14 cellular contexts compared by ENCODE assay signal in the genomic region with DNA sequence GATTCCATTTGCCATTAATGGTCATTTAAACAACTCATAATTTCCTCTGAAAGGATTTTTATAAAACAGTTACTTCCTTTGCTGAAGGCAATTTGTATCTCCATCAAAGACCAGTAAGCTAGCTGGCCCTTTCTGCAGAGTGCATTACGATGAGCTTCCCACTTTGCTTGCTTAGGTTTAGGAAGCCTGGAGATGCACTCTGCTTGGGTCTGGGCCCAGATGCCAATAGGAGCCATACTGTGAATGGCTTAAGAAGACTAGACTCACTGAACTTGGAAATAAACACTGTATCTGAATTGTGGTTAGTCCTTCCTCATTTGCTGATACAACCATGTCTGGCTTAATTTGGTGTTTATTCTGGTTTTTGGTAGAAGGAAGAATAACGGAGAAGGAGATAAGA. TPM values are rescaled to one million over a fixed set of nuclear protein-coding genes. Genes with fewer than 3 reads are reported as not detected.
DNase-seq lines count a peak whose midpoint lies in the region; ATAC-seq and TF ChIP-seq lines count a peak whose summit lies in the region.
"Had no signal": no experiment of that assay in that cellular context is flagged by ENCODE, and none has a peak within 500 bp of the region (broad histone marks: within the 10 kb centered on the region; RNA-seq: fewer than 3 reads in every experiment).

No MANE protein-coding gene starts in this region.

- peaks cover 12% of the 10 kb centered on the region for H3K36me3 ChIP-seq in effector memory CD4-positive, alpha-beta T cell (ENCODE audit: control insufficient read depth, insufficient read depth, low read length)
- H3K36me3 ChIP-seq in thyroid gland (no peaks in the 10 kb centered on the region), tibial artery (peaks cover 0 to 51% (median 21%) of the 10 kb centered on the region in 3 donors), testis (ENCODE audit: low read depth, missing control alignments) (no peaks in the 10 kb centered on the region)

- intact Hi-C loops in thyroid gland (cut with DNase I), result no loop called here
- intact Hi-C loops in tibial artery (cut with DNase I; ENCODE audit: low total_unique reads), result loop anchor here (5.0 kb wide), 1 partner anchor 559 kb away; no protein-coding TSS in a partner anchor
- intact Hi-C loops in testis (cut with DNase I; ENCODE audit: low total_unique reads), result no loop called here

- H3K36me3 Mint-ChIP-seq in activated naive CD4-positive, alpha-beta T cell treated with anti-CD3 and anti-CD28 coated beads, Interleukin-2, amount 50 U/mL, for 24 hours, result peaks cover 42% of the 10 kb centered on the region
- peaks cover 23% of the 10 kb centered on the region for H3K36me3 Mint-ChIP-seq in T-helper 17 cell (ENCODE audit: low read depth)

- no peaks in the 10 kb centered on the region for H3K9me3 ChIP-seq in T-helper 17 cell (ENCODE audit: control insufficient read depth, low read length, poor library complexity, severe bottlenecking)
- H3K9me3 ChIP-seq in effector memory CD4-positive, alpha-beta T cell (ENCODE audit: control insufficient read depth, low read length), result no peaks in the 10 kb centered on the region
- H3K9me3 ChIP-seq in thyroid gland, result no peaks in the 10 kb centered on the region
- no peaks in the 10 kb centered on the region for H3K9me3 ChIP-seq in tibial artery
- H3K9me3 ChIP-seq in testis, result no peaks in the 10 kb centered on the region
- H3K9me3 ChIP-seq: SK-N-SH had no signal

- H3K27ac Mint-ChIP-seq in activated naive CD4-positive, alpha-beta T cell treated with anti-CD3 and anti-CD28 coated beads, Interleukin-2, amount 50 U/mL, for 24 hours, result peak overlapping the region; percentile 97
- H3K27ac Mint-ChIP-seq in T-helper 17 cell, result peak overlapping the region; percentile 98

- TF ChIP-seq CTCF in thyroid gland (IDR thresholded peaks at IDR 0.05), result no peak
- TF ChIP-seq CTCF in tibial artery (IDR thresholded peaks at IDR 0.05), result no peak
- TF ChIP-seq CTCF in testis (IDR thresholded peaks at IDR 0.05), result no peak

- no peaks in the 10 kb centered on the region for H3K27me3 ChIP-seq in effector memory CD4-positive, alpha-beta T cell (replicated peaks; ENCODE audit: control insufficient read depth, insufficient read depth, low read length, poor library complexity, severe bottlenecking)
- H3K27me3 ChIP-seq in thyroid gland (no peaks in the 10 kb centered on the region), tibial artery (no peaks in the 10 kb centered on the region), testis (no peaks in the 10 kb centered on the region)

- WGBS in thyroid gland, 2 donors, result 59 to 65% methylated on average over 2 of the region's 2 CpGs
- WGBS in testis, 2 donors, result 59 to 79% methylated on average over 2 of the region's 2 CpGs

- peak overlapping the region; percentile 18 for H3K4me3 ChIP-seq in effector memory CD4-positive, alpha-beta T cell (ENCODE audit: insufficient read depth, low read depth, low read length, poor library complexity, severe bottlenecking)
- H3K4me3 ChIP-seq in thyroid gland (replicated peaks in 1 of 3) (no peak overlapping the region), tibial artery (no peak overlapping the region), testis (no peak overlapping the region)
- H3K4me3 ChIP-seq: GM23248 had no signal

- H3K27ac ChIP-seq in effector memory CD4-positive, alpha-beta T cell (ENCODE audit: insufficient read depth, low read length, poor library complexity, severe bottlenecking), result peak overlapping the region; percentile 62
- peak overlapping the region; percentile 4 to 91 (median 79) for H3K27ac ChIP-seq in thyroid gland
- H3K27ac ChIP-seq in tibial artery, result no peak overlapping the region
- no peak overlapping the region for H3K27ac ChIP-seq in testis
- H3K27ac ChIP-seq: GM23248 had no signal

- peaks cover 98% of the 10 kb centered on the region for H3K4me1 Mint-ChIP-seq in activated naive CD4-positive, alpha-beta T cell treated with anti-CD3 and anti-CD28 coated beads, Interleukin-2, amount 50 U/mL, for 24 hours
- peaks cover 81% of the 10 kb centered on the region for H3K4me1 Mint-ChIP-seq in T-helper 17 cell

- H3K4me3 Mint-ChIP-seq in activated naive CD4-positive, alpha-beta T cell treated with anti-CD3 and anti-CD28 coated beads, Interleukin-2, amount 50 U/mL, for 24 hours, result peak overlapping the region; percentile 81
- peak overlapping the region; percentile 93 for H3K4me3 Mint-ChIP-seq in T-helper 17 cell

- DNase-seq in activated naive CD4-positive, alpha-beta T cell (lab: John Stamatoyannopoulos, UW), result no peak
- DNase-seq in T-helper 17 cell (no peak), thyroid gland (no peak), tibial artery (no peak), testis (no peak)
- no peak for DNase-seq in effector memory CD4-positive, alpha-beta T cell
- DNase-seq in stimulated activated CD4-positive, alpha-beta T cell treated with anti-CD3 and anti-CD28 coated beads, Interleukin-2, amount 100 ng/mL, for 24 hours, result no peak
- DNase-seq: activated effector memory CD4-positive, alpha-beta T cell treated with anti-CD3 and anti-CD28 coated beads, Interleukin-2, amount 50 U/mL, for 16 hours; DMS79; GM23248; NCI-H1417 treated with DMSO at 0.1 percent for 48 hours; PC-3; SK-N-SH had no signal

- peaks cover 10% of the 10 kb centered on the region for H3K9me3 Mint-ChIP-seq in activated naive CD4-positive, alpha-beta T cell treated with anti-CD3 and anti-CD28 coated beads, Interleukin-2, amount 50 U/mL, for 24 hours

- no peak for ATAC-seq in T-helper 17 cell
- ATAC-seq: PC-3 had no signal

- TF ChIP-seq POLR2A in thyroid gland (IDR thresholded peaks at IDR 0.05) (no peak), testis (IDR thresholded peaks at IDR 0.05) (no peak)

- no peaks in the 10 kb centered on the region for H3K27me3 Mint-ChIP-seq in activated naive CD4-positive, alpha-beta T cell treated with anti-CD3 and anti-CD28 coated beads, Interleukin-2, amount 50 U/mL, for 24 hours
- H3K27me3 Mint-ChIP-seq in T-helper 17 cell, result no peaks in the 10 kb centered on the region

- H3K4me1 ChIP-seq in effector memory CD4-positive, alpha-beta T cell (ENCODE audit: control insufficient read depth, insufficient read depth, low read length, poor library complexity, severe bottlenecking), result peaks cover 93% of the 10 kb centered on the region
- H3K4me1 ChIP-seq in thyroid gland, result peaks cover 52 to 54% of the 10 kb centered on the region in 2 donors
- peaks cover 0 to 6% (median 0%) of the 10 kb centered on the region in 4 donors for H3K4me1 ChIP-seq in tibial artery
- no peaks in the 10 kb centered on the region for H3K4me1 ChIP-seq in testis

RNA-seq across cellular contexts. Expression of a gene that starts 38.0 kb away (rescaled TPM):
- 10 to 100 TPM; 73.1 to 89.3 TPM for total RNA-seq in T-helper 17 cell
- 10 to 100 TPM; 22.3 to 34.0 (median 27.4) TPM for total RNA-seq in thyroid gland
- total RNA-seq in testis, result 10 to 100 TPM; 27.3 to 31.2 TPM
- polyA plus RNA-seq in testis (ENCODE audit: insufficient read depth, low read depth, low replicate concordance), result 11.8 TPM

RNA-seq across cellular contexts. Expression of a gene that starts 38.3 kb away (rescaled TPM):
- total RNA-seq in T-helper 17 cell (10 to 100 TPM; 16.1 to 22.8 TPM), thyroid gland (10 to 100 TPM; 18.4 to 27.1 (median 19.6) TPM), testis (10 to 100 TPM; 14.6 to 14.7 TPM)
- polyA plus RNA-seq in testis (ENCODE audit: insufficient read depth, low read depth, low replicate concordance), result 23.6 TPM

Comparison
In these comparisons a context has a peak if more than half of its experiments do, and no peak if none do; other contexts are left out.
1. H3K27ac ChIP-seq: peak in effector memory CD4-positive, alpha-beta T cell (single experiment) and thyroid gland (3 of 3); none in tibial artery (0 of 2) and testis (0 of 2).